Comparison of ENCODE assay signal across 10 cellular contexts in the genomic region with DNA sequence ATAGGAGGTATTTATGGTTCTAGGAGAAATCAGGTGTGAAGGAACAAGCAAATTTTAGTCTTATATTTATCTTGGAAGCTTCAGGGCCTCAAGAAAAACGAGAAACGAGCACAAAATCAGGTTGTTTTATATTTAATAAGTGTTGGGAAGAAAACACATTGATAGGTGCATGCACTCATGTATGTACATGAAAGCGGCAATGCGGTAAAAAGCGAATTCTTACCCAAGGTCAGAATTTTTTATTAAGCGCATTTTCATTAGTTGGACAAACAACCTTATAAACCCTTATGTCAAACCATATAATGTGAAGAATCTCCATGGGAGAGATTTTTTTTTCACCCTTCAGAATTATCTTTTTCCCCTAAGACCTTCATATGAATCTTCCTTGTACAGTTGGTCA.
"Had no signal": no experiment of that assay in that cellular context is flagged by ENCODE, and none has a peak within 500 bp of the region (broad histone marks: within the 10 kb centered on the region; RNA-seq: fewer than 3 reads in every experiment).

No MANE protein-coding gene starts in this region.

- FAIRE-seq: H1 had no signal

- H2AFZ ChIP-seq: GM23248, GM23338 had no signal

- H3K9ac ChIP-seq: GM23248 had no signal

- H3K27ac Mint-ChIP-seq: GM23338, H9, HFFc6 had no signal

- H3K9me3 ChIP-seq: HAP-1 had no signal

- H3K36me3 ChIP-seq: HAP-1 had no signal

- H3K4me1 Mint-ChIP-seq: GM23338, H9 had no signal

- H3K4me3 Mint-ChIP-seq: GM23338, H9, HFFc6 had no signal

- H3K4me1 ChIP-seq: HAP-1 had no signal

- H3K27ac ChIP-seq: GM23248 had no signal

- DNase-seq: GOT3, H7, H9, HCEC 1CT, HFFc6 had no signal

- H3K9me3 Mint-ChIP-seq: GM23338, H9, HFFc6 had no signal

- ATAC-seq: GM23338, HCT116 had no signal

- H3K4me3 ChIP-seq: GM23248, GM23338, HAP-1 had no signal

- H3K4me2 ChIP-seq: GM23338 had no signal
